8 cellular contexts compared by ENCODE assay signal in the genomic region with DNA sequence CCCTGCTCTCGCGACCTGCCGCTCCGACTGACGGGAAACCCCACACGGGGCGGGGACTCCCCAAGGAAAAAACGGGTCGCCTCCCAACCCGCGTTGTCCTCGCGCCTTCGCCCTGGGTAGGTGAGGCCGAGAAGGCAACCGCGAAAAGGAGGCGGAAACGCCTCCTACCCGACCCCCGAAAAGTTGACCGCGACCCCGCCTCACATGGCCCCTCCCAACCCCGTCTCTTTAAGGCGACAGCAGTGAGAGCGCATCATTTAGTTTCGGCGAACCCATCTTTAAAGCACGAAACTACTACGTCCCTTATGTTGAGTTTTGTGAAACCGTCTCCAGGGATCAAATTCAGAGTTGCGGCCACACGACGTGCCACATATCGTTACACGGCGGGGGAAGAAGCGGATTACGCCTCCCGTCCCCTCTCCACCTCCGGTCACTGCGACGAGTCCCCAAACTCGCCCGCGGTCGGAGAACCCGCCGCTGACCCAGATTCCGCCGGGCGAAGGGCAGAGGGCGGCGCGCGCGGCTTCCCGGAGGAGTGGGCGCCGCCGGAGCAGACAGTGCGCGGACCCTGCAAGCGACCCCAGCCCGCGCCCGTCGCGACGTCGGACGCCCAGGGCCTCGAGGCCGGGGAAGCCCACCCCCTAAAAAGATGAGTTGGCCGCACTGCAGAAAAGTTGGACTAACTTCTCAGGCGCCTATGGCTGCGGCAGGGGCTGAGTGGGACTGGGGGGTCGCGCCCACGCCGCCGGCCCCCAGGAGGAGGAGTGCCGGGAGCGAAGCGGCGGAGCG. TPM values are rescaled to one million over a fixed set of nuclear protein-coding genes. Genes with fewer than 3 reads are reported as not detected.
DNase-seq lines count a peak whose midpoint lies in the region; ATAC-seq and TF ChIP-seq lines count a peak whose summit lies in the region.

No MANE protein-coding gene starts in this region.

- H3K79me2 ChIP-seq in DOHH2 (ENCODE audit: control insufficient read depth, low read length), result peaks cover 68% of the 10 kb centered on the region
- H3K79me2 ChIP-seq in KMS-11 (ENCODE audit: insufficient read depth, low read depth), result peaks cover 55% of the 10 kb centered on the region

- H4K20me1 ChIP-seq in DOHH2 (ENCODE audit: control insufficient read depth, insufficient read depth, low read depth, low read length), result peaks cover 4% of the 10 kb centered on the region; the same call in 1 of the 2 replicates
- H4K20me1 ChIP-seq in KMS-11 (ENCODE audit: insufficient read depth), result peaks cover 9% of the 10 kb centered on the region; the same call in 1 of the 2 replicates

- H3K4me1 ChIP-seq in DOHH2 (ENCODE audit: control insufficient read depth, low read length) (peaks cover 24% of the 10 kb centered on the region), KMS-11 (ENCODE audit: low read depth, poor library complexity, severe bottlenecking) (peaks cover 30% of the 10 kb centered on the region), heart left ventricle (peaks cover 0 to 18% (median 11%) of the 10 kb centered on the region in 12 donors), upper lobe of right lung (peaks cover 18% of the 10 kb centered on the region)

- H3K4me1 Mint-ChIP-seq in activated naive CD8-positive, alpha-beta T cell treated with anti-CD3 and anti-CD28 coated beads for 36 hours, result peaks cover 16% of the 10 kb centered on the region

- intact Hi-C loops in heart left ventricle (cut with DNase I), result loop anchor here in 1 of 10 donors (5.0 kb wide), 1 partner anchor 92 kb away; no protein-coding TSS in a partner anchor
- intact Hi-C loops in posterior vena cava (cut with DNase I), result no loop called here
- intact Hi-C loops in upper lobe of right lung (cut with DNase I), result no loop called here

- H3K4me2 ChIP-seq in DOHH2 (ENCODE audit: low read length), result peak overlapping the region; percentile 88
- H3K4me2 ChIP-seq in KMS-11, result peak overlapping the region; percentile 53

- H3K27me3 ChIP-seq in DOHH2 (ENCODE audit: control insufficient read depth, low read length) (no peaks in the 10 kb centered on the region), KMS-11 (ENCODE audit: insufficient read depth, low read depth) (no peaks in the 10 kb centered on the region), heart left ventricle (no peaks in the 10 kb centered on the region), upper lobe of right lung (no peaks in the 10 kb centered on the region)

- peaks cover 25% of the 10 kb centered on the region for H3K36me3 Mint-ChIP-seq in activated naive CD8-positive, alpha-beta T cell treated with anti-CD3 and anti-CD28 coated beads for 36 hours

- H3K9me3 ChIP-seq in DOHH2 (ENCODE audit: control insufficient read depth, insufficient read depth, low read length) (no peaks in the 10 kb centered on the region), heart left ventricle (no peaks in the 10 kb centered on the region), upper lobe of right lung (no peaks in the 10 kb centered on the region)

- no peak overlapping the region for H3K4me3 Mint-ChIP-seq in activated naive CD8-positive, alpha-beta T cell treated with anti-CD3 and anti-CD28 coated beads for 36 hours

- peak in 1 of 2 donors; percentile 54 for TF ChIP-seq POLR2A in heart left ventricle (IDR thresholded peaks at IDR 0.05)

- WGBS in heart left ventricle, 4 donors, result 0% methylated on average over 26 to 88 of the region's 88 CpGs

- H2AFZ ChIP-seq in KMS-11 (ENCODE audit: low read depth), result peak overlapping the region; percentile 53

- H3K9me3 Mint-ChIP-seq in activated naive CD8-positive, alpha-beta T cell treated with anti-CD3 and anti-CD28 coated beads for 36 hours, result no peaks in the 10 kb centered on the region

- H3K27me3 Mint-ChIP-seq in activated naive CD8-positive, alpha-beta T cell treated with anti-CD3 and anti-CD28 coated beads for 36 hours, result peaks cover 9% of the 10 kb centered on the region

- no peaks in the 10 kb centered on the region for H3K9me2 ChIP-seq in DOHH2 (replicated peaks; ENCODE audit: control insufficient read depth, low read length)

- TF ChIP-seq CTCF in DOHH2 (IDR thresholded peaks at IDR 0.05; ENCODE audit: low read depth, low read length, poor library complexity, severe bottlenecking) (peak; percentile 34), KMS-11 (conservative IDR thresholded peaks at IDR 0.05; ENCODE audit: low read depth, low read length) (0 out of 2 replicates have a peak, but pooled peaks have one; percentile 48), heart left ventricle (IDR thresholded peaks at IDR 0.05) (peak in 3 of 12 donors; percentile 5 to 16 (median 16)), upper lobe of right lung (IDR thresholded peaks at IDR 0.05) (no peak)

- peaks cover 3% of the 10 kb centered on the region; the same call in 1 of the 2 replicates for H3F3A ChIP-seq in DOHH2 (ENCODE audit: control insufficient read depth, insufficient read depth)

- peak overlapping the region; percentile 89 for H3K27ac ChIP-seq in DOHH2 (ENCODE audit: low read depth, low read length)
- peak overlapping the region; percentile 90 for H3K27ac ChIP-seq in KMS-11
- peak overlapping the region; percentile 83 to 100 (median 98) for H3K27ac ChIP-seq in heart left ventricle
- peak overlapping the region; percentile 97 for H3K27ac ChIP-seq in upper lobe of right lung

- peak; percentile 68 for DNase-seq in SKM-1 treated with dmso at 0.1 percent for 144 hours (lab: John Stamatoyannopoulos, UW; ENCODE audit: unreplicated experiment)
- peak; percentile 96 for DNase-seq in activated naive CD8-positive, alpha-beta T cell treated with anti-CD3 and anti-CD28 coated beads for 36 hours
- DNase-seq in heart left ventricle, result peak; percentile 85 to 92 (median 86)
- peak; percentile 94 for DNase-seq in posterior vena cava (ENCODE audit: low spot score)
- DNase-seq in upper lobe of right lung, result peak; percentile 92

- peaks cover 53% of the 10 kb centered on the region for H3K36me3 ChIP-seq in DOHH2 (ENCODE audit: control insufficient read depth, low read length)
- peaks cover 7% of the 10 kb centered on the region; the same call in 1 of the 2 replicates for H3K36me3 ChIP-seq in KMS-11 (ENCODE audit: insufficient read depth)
- H3K36me3 ChIP-seq in heart left ventricle, result peaks cover 0 to 18% (median 13%) of the 10 kb centered on the region in 9 donors
- H3K36me3 ChIP-seq in upper lobe of right lung, result peaks cover 9% of the 10 kb centered on the region

- H3K27ac Mint-ChIP-seq in activated naive CD8-positive, alpha-beta T cell treated with anti-CD3 and anti-CD28 coated beads for 36 hours, result no peak overlapping the region

- H3K4me3 ChIP-seq in DOHH2 (ENCODE audit: low read length), result peak overlapping the region; percentile 95
- H3K4me3 ChIP-seq in KMS-11 (IDR thresholded peaks at IDR 0.05; ENCODE audit: insufficient read depth, low read depth, low read length), result peak overlapping the region; percentile 99
- H3K4me3 ChIP-seq in heart left ventricle, result peak overlapping the region; percentile 78 to 99 (median 96)
- H3K4me3 ChIP-seq in upper lobe of right lung, result peak overlapping the region; percentile 84

- peak overlapping the region; percentile 86 for H3K9ac ChIP-seq in KMS-11

- ATAC-seq in GM21619 (IDR thresholded peaks at IDR 0.05; ENCODE audit: unreplicated experiment) (peak; percentile 46), heart left ventricle (peak; percentile 24 to 73 (median 68)), upper lobe of right lung (peak; percentile 73)

RNA-seq across cellular contexts. Expression of a gene that starts 1.1 kb away (rescaled TPM):
- 100 to 1,000 TPM; 176 to 191 TPM for total RNA-seq in activated naive CD8-positive, alpha-beta T cell treated with anti-CD3 and anti-CD28 coated beads for 36 hours
- 10 to 100 TPM; 12.6 to 59.9 (median 33.6) TPM for total RNA-seq in heart left ventricle
- polyA plus RNA-seq in heart left ventricle, result 10 to 100 TPM; 25.3 to 43.6 TPM
- 10 to 100 TPM; 28.0 to 36.6 TPM for total RNA-seq in posterior vena cava
- total RNA-seq in upper lobe of right lung, result 29.6 TPM

RNA-seq across cellular contexts. Expression of a gene that starts 22.7 kb away (rescaled TPM):
- not detected for total RNA-seq in activated naive CD8-positive, alpha-beta T cell treated with anti-CD3 and anti-CD28 coated beads for 36 hours
- total RNA-seq in heart left ventricle (10 to 100 TPM in 1 of 9 donors, 1 to 10 TPM in 7, under 1 TPM in 1; 0.56 to 16.5 (median 4.2) TPM), posterior vena cava (not detected), upper lobe of right lung (0.55 TPM)
- 10 to 100 TPM in 1 of 2 donors, 1 to 10 TPM in 1; 3.1 to 22.2 TPM for polyA plus RNA-seq in heart left ventricle

RNA-seq across cellular contexts. Expression of a gene that starts 34.0 kb away (rescaled TPM):
- 100 to 1,000 TPM; 123 to 126 TPM for total RNA-seq in activated naive CD8-positive, alpha-beta T cell treated with anti-CD3 and anti-CD28 coated beads for 36 hours
- total RNA-seq in heart left ventricle (100 to 1,000 TPM in 1 of 9 donors, 10 to 100 TPM in 8; 50.1 to 102 (median 59.8) TPM), posterior vena cava (10 to 100 TPM; 56.2 to 68.1 TPM), upper lobe of right lung (135 TPM)
- polyA plus RNA-seq in heart left ventricle, result 10 to 100 TPM; 53.9 to 97.8 TPM

RNA-seq across cellular contexts. Expression of a gene that starts 37.7 kb away (rescaled TPM):
- total RNA-seq in activated naive CD8-positive, alpha-beta T cell treated with anti-CD3 and anti-CD28 coated beads for 36 hours, result under 1 TPM; 0.48 to 0.78 TPM
- 10 to 100 TPM in 6 of 9 donors, 1 to 10 TPM in 3; 5.0 to 30.5 (median 10.7) TPM for total RNA-seq in heart left ventricle
- 10 to 100 TPM; 18.5 to 20.9 TPM for polyA plus RNA-seq in heart left ventricle
- total RNA-seq in posterior vena cava, result 10 to 100 TPM; 39.3 to 44.2 TPM
- 15.4 TPM for total RNA-seq in upper lobe of right lung

RNA-seq across cellular contexts. Expression of a gene that starts 47.5 kb away (rescaled TPM):
- 1 to 10 TPM; 4.9 to 5.2 TPM for total RNA-seq in activated naive CD8-positive, alpha-beta T cell treated with anti-CD3 and anti-CD28 coated beads for 36 hours
- total RNA-seq in heart left ventricle (10 to 100 TPM in 4 of 9 donors, 1 to 10 TPM in 5; 2.3 to 23.9 (median 7.1) TPM), posterior vena cava (1 to 10 TPM; 6.7 to 9.1 TPM), upper lobe of right lung (10.6 TPM)
- polyA plus RNA-seq in heart left ventricle, result 10 to 100 TPM in 1 of 2 donors, 1 to 10 TPM in 1; 4.1 to 15.0 TPM

Comparison
In these comparisons a context has a peak if more than half of its experiments do, and no peak if none do; other contexts are left out.
1. Peak in every context shown above with its lines: DNase-seq, ATAC-seq, H3K4me3 ChIP-seq and H3K27ac ChIP-seq.